ENCODE assay signal across 1 cellular context in the genomic region with DNA sequence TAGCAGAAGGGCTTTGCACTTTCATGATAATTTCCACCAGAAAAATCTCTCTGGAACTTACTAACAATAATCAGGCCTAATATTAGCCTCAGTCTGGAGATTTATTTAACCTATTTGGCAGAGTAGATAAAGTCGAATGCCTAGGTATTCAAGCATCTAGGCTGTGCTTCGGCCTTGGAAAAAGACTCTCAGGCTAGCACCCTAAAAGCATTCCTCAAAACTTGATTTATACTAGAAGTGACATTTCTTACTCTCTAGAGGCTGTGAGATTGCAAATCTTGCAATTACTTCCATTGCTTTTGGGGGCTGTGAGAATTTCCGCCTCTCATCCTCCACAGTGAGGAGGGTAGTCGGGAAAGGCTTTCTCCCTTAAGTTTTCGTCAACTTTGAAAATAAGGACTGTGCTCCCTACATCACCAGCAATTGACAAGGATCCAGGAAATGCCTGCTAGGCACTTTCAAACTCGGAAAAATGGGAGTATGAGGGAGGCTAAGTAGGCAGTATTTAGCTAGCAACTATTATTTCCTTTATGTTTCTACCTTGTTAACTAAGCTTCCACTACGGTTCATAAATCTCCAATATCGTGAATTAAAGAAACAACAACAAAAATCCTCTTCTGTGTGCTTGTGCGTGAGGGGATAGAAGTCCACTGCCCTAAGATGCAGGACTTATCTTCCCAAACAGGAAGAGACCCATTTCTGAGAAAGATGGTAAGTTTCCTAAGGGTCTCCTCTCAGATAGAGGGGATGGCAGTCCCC.
TF ChIP-seq lines count a peak whose summit lies in the region.

No MANE protein-coding gene starts in this region.

TF ChIP-seq in GM23338, 12 proteins besides CTCF, POLR2A, EP300 and RAD21 (continued from another document):
- TF ChIP-seq REST (IDR thresholded peaks at IDR 0.05; ENCODE audit: unreplicated experiment), result no peak
- no peak for TF ChIP-seq ETS1 (IDR thresholded peaks at IDR 0.05)
- no peak for TF ChIP-seq JUNB (IDR thresholded peaks at IDR 0.05; ENCODE audit: unreplicated experiment)
